In the genomic region with DNA sequence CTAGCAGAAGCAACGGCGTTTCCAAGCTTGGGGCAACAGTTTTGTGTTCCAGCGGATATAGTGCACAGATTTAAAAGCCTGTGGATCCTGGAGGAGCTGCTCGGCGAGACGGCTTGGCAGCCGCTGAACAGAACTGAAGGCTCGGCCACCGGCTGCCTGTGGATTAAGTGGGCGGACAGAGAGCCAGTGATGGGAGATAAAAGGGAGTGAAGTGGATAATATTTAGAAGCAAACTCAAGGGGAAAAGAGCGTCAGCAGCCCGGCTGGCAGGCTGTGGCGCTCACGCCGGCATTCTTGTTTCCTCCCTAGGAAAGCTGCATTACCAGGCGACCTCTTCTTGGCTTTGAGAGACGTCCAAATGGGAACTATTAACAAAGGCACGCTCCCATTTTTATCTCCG, we compare ENCODE assay signal across 13 cellular contexts. TPM values are rescaled to one million over a fixed set of nuclear protein-coding genes. Genes with fewer than 3 reads are reported as not detected.
DNase-seq lines count a peak whose midpoint lies in the region; ATAC-seq and TF ChIP-seq lines count a peak whose summit lies in the region.
"Had no signal": no experiment of that assay in that cellular context is flagged by ENCODE, and none has a peak within 500 bp of the region (broad histone marks: within the 10 kb centered on the region; RNA-seq: fewer than 3 reads in every experiment).

No MANE protein-coding gene starts in this region.

- H3K27ac ChIP-seq in A673 (ENCODE audit: low read depth, low read length, poor library complexity, severe bottlenecking) (no peak overlapping the region), osteoblast (ENCODE audit: low read depth, low read length) (no peak overlapping the region)

- no peak overlapping the region for H2AFZ ChIP-seq in osteoblast (ENCODE audit: low read length)

- CTCF ChIA-PET in A673 (lab: Charles Lee) = interaction anchor here (0.6 to 0.8 kb wide), 2 partner anchors 10 to 12 kb away, joined by 3 to 8 read pairs; no protein-coding TSS in a partner anchor

- no peaks in the 10 kb centered on the region for H4K20me1 ChIP-seq in osteoblast (ENCODE audit: insufficient read depth, low read length)

- no peaks in the 10 kb centered on the region for H3K79me2 ChIP-seq in osteoblast (ENCODE audit: insufficient read depth, low read length)

- H3K27me3 ChIP-seq in A673 (replicated peaks; ENCODE audit: insufficient read depth, low read depth, low read length, poor library complexity) = peaks cover 53% of the 10 kb centered on the region
- peaks cover 4% of the 10 kb centered on the region for H3K27me3 ChIP-seq in osteoblast (ENCODE audit: insufficient read depth, low read length)
- H3K27me3 ChIP-seq: adrenal gland had no signal

- POLR2A ChIA-PET in A673 (lab: Charles Lee; ENCODE audit: low non-redundant PET) = no interaction called here

- ATAC-seq in HG02973 (IDR thresholded peaks at IDR 0.05; ENCODE audit: unreplicated experiment) = no peak
- ATAC-seq: K562; stimulated activated effector memory CD8-positive, alpha-beta T cell treated with anti-CD3 and anti-CD28 coated beads, Interleukin-12 subunit alpha, Interleukin-12 subunit beta, amount 100 ng/mL, for 72 hours had no signal

- intact Hi-C loops in A673 (cut with micrococcal nuclease; ENCODE audit: unreplicated experiment) (no loop called here), cardiac septum (cut with DNase I) (loop anchor here (1.0 kb wide), 1 partner anchor 33 kb away; no protein-coding TSS in a partner anchor)

- DNase-seq in A673 (ENCODE audit: low spot score) (peak; percentile 34), NCI-H69 (lab: John Stamatoyannopoulos, UW) (peak; percentile 42), cardiac septum (ENCODE audit: low spot score) (peak; percentile 82), osteoblast (ENCODE audit: insufficient read length, low spot score, missing footprints) (peak; percentile 92), NCI-H2029 treated with DMSO at 0.1 percent for 48 hours (lab: John Stamatoyannopoulos, UW) (no peak), NCI-H2196 (lab: John Stamatoyannopoulos, UW; ENCODE audit: unreplicated experiment) (no peak), iPS-NIHi11 (ENCODE audit: low spot score) (no peak)
- DNase-seq: NCI-H2081 treated with DMSO at 0.1 percent for 48 hours had no signal

- H3K4me1 ChIP-seq in A673 (ENCODE audit: insufficient read depth, low read length, poor library complexity, severe bottlenecking) = peaks cover 2% of the 10 kb centered on the region
- no peaks in the 10 kb centered on the region for H3K4me1 ChIP-seq in osteoblast (ENCODE audit: insufficient read depth, low read length)
- H3K4me1 ChIP-seq: adrenal gland had no signal

- no peak overlapping the region for H3K4me2 ChIP-seq in osteoblast (ENCODE audit: insufficient read depth, low read length)

- no peak for TF ChIP-seq CTCF in A673 (conservative IDR thresholded peaks at IDR 0.05; ENCODE audit: low read depth, low read length)
- TF ChIP-seq CTCF in osteoblast (IDR thresholded peaks at IDR 0.05; ENCODE audit: extremely low read depth, low read depth, low read length) = no peak

- H3K9me3 ChIP-seq in A673 (ENCODE audit: low read depth, low read length, poor library complexity, severe bottlenecking) (no peaks in the 10 kb centered on the region), osteoblast (ENCODE audit: low read depth, low read length) (no peaks in the 10 kb centered on the region)
- H3K9me3 ChIP-seq: adrenal gland had no signal

- no peak overlapping the region for H3K4me3 ChIP-seq in A673 (ENCODE audit: low read depth, low read length, poor library complexity, severe bottlenecking)
- H3K4me3 ChIP-seq in osteoblast (ENCODE audit: insufficient read depth, low read length) = no peak overlapping the region
- H3K4me3 ChIP-seq: adrenal gland, K562 had no signal

- BruUV-seq in A673 (replicated peaks; lab: Mats Ljungman, UMichigan) = no TSS peak

- H3K36me3 ChIP-seq in A673 (ENCODE audit: insufficient read depth, low read length, poor library complexity, severe bottlenecking) = no peaks in the 10 kb centered on the region
- H3K36me3 ChIP-seq in osteoblast (ENCODE audit: insufficient read depth, low read length) = no peaks in the 10 kb centered on the region
- H3K36me3 ChIP-seq: adrenal gland had no signal

RNA-seq across cellular contexts. Expression of gene TRABD2B, which starts 10.4 kb away (rescaled TPM):
- not detected in 2 replicates for total RNA-seq in A673 (2021)
- 3.4 TPM for total RNA-seq in cardiac septum
- total RNA-seq in osteoblast = under 0.01 TPM in 2 replicates
- total RNA-seq: K562, RPMI7951 had no signal

Comparison
In these comparisons a context has a peak if more than half of its experiments do, and no peak if none do; other contexts are left out.
1. DNase-seq: peak in A673 (single experiment), NCI-H69 (single experiment), cardiac septum (single experiment) and osteoblast (single experiment); none in NCI-H2029 treated with DMSO at 0.1 percent for 48 hours (single experiment), NCI-H2196 (single experiment) and iPS-NIHi11 (single experiment).